8 cellular contexts compared by ENCODE assay signal in the genomic region with DNA sequence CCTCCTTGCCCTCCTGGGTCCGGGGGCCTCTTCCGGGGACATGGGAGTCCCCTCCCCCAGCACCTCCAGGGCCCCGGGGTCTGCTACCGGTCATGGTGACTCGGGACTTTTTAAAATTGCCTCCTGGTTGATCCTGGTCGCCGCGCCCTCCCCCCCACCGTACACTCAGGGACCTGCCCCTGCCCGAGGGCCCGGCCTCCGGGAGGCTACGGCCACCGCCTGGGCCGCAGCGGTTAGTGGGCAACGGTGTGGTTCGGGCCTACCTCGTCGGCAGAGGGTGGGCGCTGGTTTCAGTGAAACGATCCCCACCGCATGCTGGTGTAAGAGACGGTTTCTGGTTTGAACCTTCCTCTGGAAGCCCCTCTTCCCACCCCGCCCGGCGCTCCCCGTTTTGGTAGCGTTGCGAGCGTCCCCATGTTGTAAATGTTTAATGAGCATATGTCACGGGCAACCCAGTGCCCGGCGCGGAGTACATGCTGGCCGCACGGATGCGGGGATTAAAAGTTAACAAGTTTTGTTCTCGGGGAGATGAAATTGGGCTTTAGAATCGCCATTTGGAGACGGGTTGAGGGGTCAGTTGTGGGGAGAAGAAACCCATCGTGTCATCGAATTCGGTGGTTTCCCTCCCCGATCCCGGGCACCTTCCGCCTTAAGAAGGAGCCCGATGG. TPM values are rescaled to one million over a fixed set of nuclear protein-coding genes. Genes with fewer than 3 reads are reported as not detected.
DNase-seq lines count a peak whose midpoint lies in the region; ATAC-seq lines count a peak whose summit lies in the region.

No MANE protein-coding gene starts in this region.

- peaks cover 48% of the 10 kb centered on the region for H3K4me1 Mint-ChIP-seq in activated CD4-positive, alpha-beta memory T cell treated with anti-CD3 and anti-CD28 coated beads for 36 hours (ENCODE audit: low read depth)
- peaks cover 61% of the 10 kb centered on the region for H3K4me1 Mint-ChIP-seq in stimulated activated naive CD8-positive, alpha-beta T cell treated with anti-CD3 and anti-CD28 coated beads, Interleukin-15, amount 100 ng/mL, for 72 hours

- peak overlapping the region; percentile 93 for H3K4me3 Mint-ChIP-seq in activated CD4-positive, alpha-beta memory T cell treated with anti-CD3 and anti-CD28 coated beads for 36 hours
- peak overlapping the region; percentile 94 to 98 for H3K4me3 Mint-ChIP-seq in stimulated activated naive CD8-positive, alpha-beta T cell treated with anti-CD3 and anti-CD28 coated beads, Interleukin-15, amount 100 ng/mL, for 72 hours

- no peaks in the 10 kb centered on the region for H3K27me3 ChIP-seq in effector memory CD4-positive, alpha-beta T cell (replicated peaks; ENCODE audit: control insufficient read depth, insufficient read depth, low read length, poor library complexity, severe bottlenecking)

- peak overlapping the region; percentile 85 for H3K27ac ChIP-seq in effector memory CD4-positive, alpha-beta T cell (ENCODE audit: insufficient read depth, low read length, poor library complexity, severe bottlenecking)

- no peaks in the 10 kb centered on the region for H3K9me3 ChIP-seq in effector memory CD4-positive, alpha-beta T cell (ENCODE audit: control insufficient read depth, low read length)

- CTCF ChIA-PET in activated CD4-positive, alpha-beta memory T cell treated with anti-CD3 and anti-CD28 coated beads for 36 hours (lab: Charles Lee) = no interaction called here

- no peaks in the 10 kb centered on the region for H3K27me3 Mint-ChIP-seq in activated CD4-positive, alpha-beta memory T cell treated with anti-CD3 and anti-CD28 coated beads for 36 hours
- no peaks in the 10 kb centered on the region for H3K27me3 Mint-ChIP-seq in stimulated activated naive CD8-positive, alpha-beta T cell treated with anti-CD3 and anti-CD28 coated beads, Interleukin-15, amount 100 ng/mL, for 72 hours

- DNase-seq in AG20443 (ENCODE audit: low spot score) (peak; percentile 48), HuH-7.5 (ENCODE audit: low spot score) (peak; percentile 66), mucosa of gallbladder (ENCODE audit: low spot score) (peak; percentile 23)
- peak; percentile 43 for DNase-seq in activated CD4-positive, alpha-beta memory T cell treated with anti-CD3 and anti-CD28 coated beads for 36 hours
- DNase-seq in effector memory CD4-positive, alpha-beta T cell = peak; percentile 5 to 32 (median 26)
- peak; percentile 38 to 54 for DNase-seq in stimulated activated naive CD8-positive, alpha-beta T cell treated with anti-CD3 and anti-CD28 coated beads, Interleukin-15, amount 100 ng/mL, for 72 hours

- intact Hi-C loops in activated CD4-positive, alpha-beta memory T cell treated with anti-CD3 and anti-CD28 coated beads for 36 hours (cut with micrococcal nuclease) = loop anchor here (5.0 kb wide), 3 partner anchors 309 to 719 kb away; a partner anchor contains a TSS

- H3K36me3 Mint-ChIP-seq in activated CD4-positive, alpha-beta memory T cell treated with anti-CD3 and anti-CD28 coated beads for 36 hours = peaks cover 8% of the 10 kb centered on the region

- H3K36me3 ChIP-seq in effector memory CD4-positive, alpha-beta T cell (ENCODE audit: control insufficient read depth, insufficient read depth, low read length) = no peaks in the 10 kb centered on the region

- H3K4me1 ChIP-seq in effector memory CD4-positive, alpha-beta T cell (ENCODE audit: control insufficient read depth, insufficient read depth, low read length, poor library complexity, severe bottlenecking) = peaks cover 40% of the 10 kb centered on the region

- no peaks in the 10 kb centered on the region for H3K9me3 Mint-ChIP-seq in activated CD4-positive, alpha-beta memory T cell treated with anti-CD3 and anti-CD28 coated beads for 36 hours
- H3K9me3 Mint-ChIP-seq in stimulated activated naive CD8-positive, alpha-beta T cell treated with anti-CD3 and anti-CD28 coated beads, Interleukin-15, amount 100 ng/mL, for 72 hours = no peaks in the 10 kb centered on the region

- H3K27ac Mint-ChIP-seq in activated CD4-positive, alpha-beta memory T cell treated with anti-CD3 and anti-CD28 coated beads for 36 hours = peak overlapping the region; percentile 97
- peak overlapping the region; percentile 95 to 98 for H3K27ac Mint-ChIP-seq in stimulated activated naive CD8-positive, alpha-beta T cell treated with anti-CD3 and anti-CD28 coated beads, Interleukin-15, amount 100 ng/mL, for 72 hours

- POLR2A ChIA-PET in activated CD4-positive, alpha-beta memory T cell treated with anti-CD3 and anti-CD28 coated beads for 36 hours (lab: Charles Lee) = interaction anchor here (0.6 kb wide), 1 partner anchor 102 kb away, joined by 3 read pairs; a partner anchor contains a TSS

- no peak for ATAC-seq in stimulated activated naive CD8-positive, alpha-beta T cell treated with anti-CD3 and anti-CD28 coated beads, Interleukin-15, amount 100 ng/mL, for 72 hours
- ATAC-seq in HG03025 (IDR thresholded peaks at IDR 0.05; ENCODE audit: low FRiP score, unreplicated experiment) (no peak), GM19023 (IDR thresholded peaks at IDR 0.05; ENCODE audit: unreplicated experiment) (no peak)

- peak overlapping the region; percentile 88 for H3K4me3 ChIP-seq in effector memory CD4-positive, alpha-beta T cell (ENCODE audit: insufficient read depth, low read depth, low read length, poor library complexity, severe bottlenecking)

RNA-seq across cellular contexts. Expression of a gene that starts 1.2 kb away (rescaled TPM):
- total RNA-seq in activated CD4-positive, alpha-beta memory T cell treated with anti-CD3 and anti-CD28 coated beads for 36 hours = 100 to 1,000 TPM; 186 to 201 TPM
- 190 TPM for total RNA-seq in mucosa of gallbladder
